Comparison of ENCODE assay signal across 8 cellular contexts in genomic region chr16:8869988-8870241, GRCh38. TPM values are rescaled to one million over a fixed set of nuclear protein-coding genes. Genes with fewer than 3 reads are reported as not detected.
A peak's percentile ranks its signal among the peaks of the same experiment; 100 is the strongest.
DNase-seq lines count a peak whose midpoint lies in the region; ATAC-seq and TF ChIP-seq lines count a peak whose summit lies in the region.
"Not testable (repeated sequence)": the region's sequence is repeated elsewhere in the genome, so short reads cannot be mapped to it uniquely, and the experiment has no call there.

No MANE protein-coding gene starts in this region.

- WGBS in HUES64 = 97% methylated on average over 10 of the region's 10 CpGs

- not testable (repeated sequence) for H3K27me3 Mint-ChIP-seq in CD14-positive monocyte (ENCODE audit: low read depth in 3 of 3); activated CD8-positive, alpha-beta T cell treated with anti-CD3 and anti-CD28 coated beads for 36 hours; activated naive CD8-positive, alpha-beta T cell treated with anti-CD3 and anti-CD28 coated beads, Interleukin-2, amount 10 ng/mL, durations not matched to agents 7 days and 5 days; natural killer cell treated with Interleukin-12 subunit alpha and Interleukin-12 subunit beta and Interleukin-15 and Interleukin-18, amount 100 ng/mL, for 72 hours; stimulated activated naive CD8-positive, alpha-beta T cell treated with anti-CD3 and anti-CD28 coated beads, Interleukin-15, amount 100 ng/mL, for 72 hours

- H3K27me3 ChIP-seq in HUES64 (ENCODE audit: insufficient read depth, low read length); Panc1 (ENCODE audit: control insufficient read depth, insufficient read depth, low read length); left ventricle myocardium inferior (ENCODE audit: low read depth): not testable (repeated sequence)

- H3K4me3 Mint-ChIP-seq in CD14-positive monocyte; activated CD8-positive, alpha-beta T cell treated with anti-CD3 and anti-CD28 coated beads for 36 hours: not testable (repeated sequence)
- H3K4me3 Mint-ChIP-seq in activated naive CD8-positive, alpha-beta T cell treated with anti-CD3 and anti-CD28 coated beads, Interleukin-2, amount 10 ng/mL, durations not matched to agents 7 days and 5 days = peak overlapping the region; percentile 96
- peak overlapping the region; percentile 95 for H3K4me3 Mint-ChIP-seq in natural killer cell treated with Interleukin-12 subunit alpha and Interleukin-12 subunit beta and Interleukin-15 and Interleukin-18, amount 100 ng/mL, for 72 hours
- peak overlapping the region; percentile 92 to 96 for H3K4me3 Mint-ChIP-seq in stimulated activated naive CD8-positive, alpha-beta T cell treated with anti-CD3 and anti-CD28 coated beads, Interleukin-15, amount 100 ng/mL, for 72 hours

- H3K9me3 Mint-ChIP-seq in CD14-positive monocyte; activated CD8-positive, alpha-beta T cell treated with anti-CD3 and anti-CD28 coated beads for 36 hours; activated naive CD8-positive, alpha-beta T cell treated with anti-CD3 and anti-CD28 coated beads, Interleukin-2, amount 10 ng/mL, durations not matched to agents 7 days and 5 days; natural killer cell treated with Interleukin-12 subunit alpha and Interleukin-12 subunit beta and Interleukin-15 and Interleukin-18, amount 100 ng/mL, for 72 hours; stimulated activated naive CD8-positive, alpha-beta T cell treated with anti-CD3 and anti-CD28 coated beads, Interleukin-15, amount 100 ng/mL, for 72 hours: not testable (repeated sequence)

- peak overlapping the region; percentile 44; the same call in 1 of the 2 replicates for H3K27ac ChIP-seq in HUES64 (ENCODE audit: low read depth, low read length)
- peak overlapping the region; percentile 92 for H3K27ac ChIP-seq in Panc1 (ENCODE audit: low read length)
- H3K27ac ChIP-seq in left ventricle myocardium inferior (replicated peaks) = peak overlapping the region; percentile 90

- DNase-seq in CD14-positive monocyte (ENCODE audit: low spot score); Panc1 (ENCODE audit: low read depth, low spot score); activated CD8-positive, alpha-beta T cell treated with anti-CD3 and anti-CD28 coated beads for 36 hours; activated naive CD8-positive, alpha-beta T cell treated with anti-CD3 and anti-CD28 coated beads, Interleukin-2, amount 10 ng/mL, durations not matched to agents 7 days and 5 days; left ventricle myocardium inferior; natural killer cell treated with Interleukin-12 subunit alpha and Interleukin-12 subunit beta and Interleukin-15 and Interleukin-18, amount 100 ng/mL, for 72 hours (ENCODE audit: low spot score); stimulated activated naive CD8-positive, alpha-beta T cell treated with anti-CD3 and anti-CD28 coated beads, Interleukin-15, amount 100 ng/mL, for 72 hours: not testable (repeated sequence)

- intact Hi-C loops in CD14-positive monocyte (cut with micrococcal nuclease) (loop anchor here (5.0 to 10.0 kb wide), 2 partner anchors 73 to 195 kb away; partner anchors contain the start of genes ABAT (in 1 of the 2), PMM2 (in 1 of the 2) and TMEM186 (in 1 of the 2)), Panc1 (cut with micrococcal nuclease; ENCODE audit: unreplicated experiment) (loop anchor here (10.0 kb wide), 2 partner anchors 265 to 295 kb away; no protein-coding TSS in a partner anchor)
- intact Hi-C loops in activated CD8-positive, alpha-beta T cell treated with anti-CD3 and anti-CD28 coated beads for 36 hours (cut with micrococcal nuclease); left ventricle myocardium inferior (cut with micrococcal nuclease): not testable (repeated sequence)

- in situ Hi-C loops in Panc1 (cut with HindIII; ENCODE audit: low pct_unique_long_range_greater_than_20kb, low sequenced_read_pairs) = not testable (repeated sequence)

- peak overlapping the region in 4 of 7 donors; percentile 48 to 83 (median 62) for H3K27ac Mint-ChIP-seq in CD14-positive monocyte
- peak overlapping the region; percentile 52 for H3K27ac Mint-ChIP-seq in activated CD8-positive, alpha-beta T cell treated with anti-CD3 and anti-CD28 coated beads for 36 hours
- peak overlapping the region; percentile 95 for H3K27ac Mint-ChIP-seq in activated naive CD8-positive, alpha-beta T cell treated with anti-CD3 and anti-CD28 coated beads, Interleukin-2, amount 10 ng/mL, durations not matched to agents 7 days and 5 days
- H3K27ac Mint-ChIP-seq in natural killer cell treated with Interleukin-12 subunit alpha and Interleukin-12 subunit beta and Interleukin-15 and Interleukin-18, amount 100 ng/mL, for 72 hours = peak overlapping the region in 1 of 2 donors; percentile 47
- peak overlapping the region; percentile 80 to 86 for H3K27ac Mint-ChIP-seq in stimulated activated naive CD8-positive, alpha-beta T cell treated with anti-CD3 and anti-CD28 coated beads, Interleukin-15, amount 100 ng/mL, for 72 hours

- H3K4me3 ChIP-seq in HUES64 (ENCODE audit: low read length); Panc1 (ENCODE audit: low read depth in 2 of 2, low read length in 2 of 2); left ventricle myocardium inferior: not testable (repeated sequence)

- not testable (repeated sequence) for BruUV-seq in Panc1 (replicated peaks; lab: Mats Ljungman, UMichigan)

- TF ChIP-seq CTCF in CD14-positive monocyte (IDR thresholded peaks at IDR 0.05); Panc1 (IDR thresholded peaks at IDR 0.05); activated CD8-positive, alpha-beta T cell treated with anti-CD3 and anti-CD28 coated beads for 36 hours (IDR thresholded peaks at IDR 0.05); left ventricle myocardium inferior (IDR thresholded peaks at IDR 0.05; ENCODE audit: borderline replicate concordance): not testable (repeated sequence)

- not testable (repeated sequence) for H3K36me3 ChIP-seq in HUES64 (ENCODE audit: insufficient read depth, low read length); Panc1 (ENCODE audit: control insufficient read depth, insufficient read depth, low read length); left ventricle myocardium inferior

- H3K4me1 ChIP-seq in HUES64 (ENCODE audit: insufficient read depth, low read length) (peaks cover 17% of the 10 kb centered on the region), Panc1 (ENCODE audit: control insufficient read depth, insufficient read depth, low read length) (peaks cover 29% of the 10 kb centered on the region), left ventricle myocardium inferior (peaks cover 45% of the 10 kb centered on the region)

- peak overlapping the region; percentile 79; the same call in 1 of the 2 replicates for H3K9ac ChIP-seq in HUES64 (ENCODE audit: low read depth, low read length)

- not testable (repeated sequence) for H3K9me3 ChIP-seq in HUES64 (ENCODE audit: insufficient read depth, low read depth, low read length); Panc1 (ENCODE audit: control insufficient read depth, insufficient read depth, low read depth, low read length); left ventricle myocardium inferior (replicated peaks)

- POLR2A ChIA-PET in Panc1 (lab: Charles Lee) = not testable (repeated sequence)
- POLR2A ChIA-PET in activated CD8-positive, alpha-beta T cell treated with anti-CD3 and anti-CD28 coated beads for 36 hours (lab: Charles Lee) = interaction anchor here (0.7 to 9.2 kb wide), 2 partner anchors 17 to 28 kb away, joined by 3 to 99 read pairs; no protein-coding TSS in a partner anchor
- POLR2A ChIA-PET in activated naive CD8-positive, alpha-beta T cell treated with anti-CD3 and anti-CD28 coated beads, Interleukin-2, amount 10 ng/mL, durations not matched to agents 7 days and 5 days (lab: Charles Lee) = interaction anchor here (0.5 to 3.5 kb wide), 4 partner anchors 10 to 238 kb away, joined by 3 to 44 read pairs (median 33); partner anchors contain the start of genes HAPSTR1 and LITAFD

- not testable (repeated sequence) for ATAC-seq in Panc1; activated CD8-positive, alpha-beta T cell treated with anti-CD3 and anti-CD28 coated beads for 36 hours; activated naive CD8-positive, alpha-beta T cell treated with anti-CD3 and anti-CD28 coated beads, Interleukin-2, amount 10 ng/mL, durations not matched to agents 7 days and 5 days (ENCODE audit: low read depth); natural killer cell treated with Interleukin-12 subunit alpha and Interleukin-12 subunit beta and Interleukin-15 and Interleukin-18, amount 100 ng/mL, for 72 hours; stimulated activated naive CD8-positive, alpha-beta T cell treated with anti-CD3 and anti-CD28 coated beads, Interleukin-15, amount 100 ng/mL, for 72 hours

- H3K36me3 Mint-ChIP-seq in CD14-positive monocyte; natural killer cell treated with Interleukin-12 subunit alpha and Interleukin-12 subunit beta and Interleukin-15 and Interleukin-18, amount 100 ng/mL, for 72 hours: not testable (repeated sequence)
- peaks cover 16% of the 10 kb centered on the region for H3K36me3 Mint-ChIP-seq in activated CD8-positive, alpha-beta T cell treated with anti-CD3 and anti-CD28 coated beads for 36 hours (ENCODE audit: low read depth)
- peaks cover 13% of the 10 kb centered on the region for H3K36me3 Mint-ChIP-seq in activated naive CD8-positive, alpha-beta T cell treated with anti-CD3 and anti-CD28 coated beads, Interleukin-2, amount 10 ng/mL, durations not matched to agents 7 days and 5 days

- H3K4me1 Mint-ChIP-seq in CD14-positive monocyte = peaks cover 48% of the 10 kb centered on the region
- peaks cover 43% of the 10 kb centered on the region for H3K4me1 Mint-ChIP-seq in activated CD8-positive, alpha-beta T cell treated with anti-CD3 and anti-CD28 coated beads for 36 hours (ENCODE audit: low read depth)
- H3K4me1 Mint-ChIP-seq in activated naive CD8-positive, alpha-beta T cell treated with anti-CD3 and anti-CD28 coated beads, Interleukin-2, amount 10 ng/mL, durations not matched to agents 7 days and 5 days = peaks cover 40% of the 10 kb centered on the region
- peaks cover 38 to 44% of the 10 kb centered on the region in 2 donors for H3K4me1 Mint-ChIP-seq in natural killer cell treated with Interleukin-12 subunit alpha and Interleukin-12 subunit beta and Interleukin-15 and Interleukin-18, amount 100 ng/mL, for 72 hours (ENCODE audit: low read depth in 2 of 2)
- peaks cover 54% of the 10 kb centered on the region for H3K4me1 Mint-ChIP-seq in stimulated activated naive CD8-positive, alpha-beta T cell treated with anti-CD3 and anti-CD28 coated beads, Interleukin-15, amount 100 ng/mL, for 72 hours

- CTCF ChIA-PET in Panc1 (lab: Charles Lee) = interaction anchor here (0.6 kb wide), 1 partner anchor 10 kb away, joined by 3 read pairs; no protein-coding TSS in a partner anchor
- CTCF ChIA-PET in activated CD8-positive, alpha-beta T cell treated with anti-CD3 and anti-CD28 coated beads for 36 hours (lab: Charles Lee) = interaction anchor here (1.2 to 5.0 kb wide), 4 partner anchors 10 to 269 kb away, joined by 3 to 54 read pairs (median 7); partner anchors contain the start of gene LITAFD

RNA-seq across cellular contexts. Expression of gene CARHSP1, which starts 1.1 kb away (rescaled TPM):
- polyA plus RNA-seq in CD14-positive monocyte = 10 to 100 TPM; 52.0 to 60.3 TPM
- polyA plus RNA-seq in HUES64 (2013, experiment 1 of 2) = 157 TPM
- 179 TPM for polyA plus RNA-seq in HUES64 (2013, experiment 2 of 2)
- 158 TPM for total RNA-seq in Panc1 (2021; ENCODE audit: unreplicated experiment)
- polyA plus RNA-seq in Panc1 (2012; ENCODE audit: insufficient read length) = 262 TPM
- total RNA-seq in activated CD8-positive, alpha-beta T cell treated with anti-CD3 and anti-CD28 coated beads for 36 hours = 10 to 100 TPM; 63.9 to 72.6 TPM
- total RNA-seq in activated naive CD8-positive, alpha-beta T cell treated with anti-CD3 and anti-CD28 coated beads, Interleukin-2, amount 10 ng/mL, durations not matched to agents 7 days and 5 days = 100 to 1,000 TPM; 157 to 173 TPM
- 23.9 TPM for total RNA-seq in left ventricle myocardium inferior
- 10 to 100 TPM; 66.5 to 70.7 TPM for total RNA-seq in natural killer cell treated with Interleukin-12 subunit alpha and Interleukin-12 subunit beta and Interleukin-15 and Interleukin-18, amount 100 ng/mL, for 72 hours

RNA-seq across cellular contexts. Expression of gene LITAFD, which starts 12.2 kb away (rescaled TPM):
- not detected for polyA plus RNA-seq in CD14-positive monocyte
- polyA plus RNA-seq in HUES64 (2013, experiment 1 of 2) = not detected
- not detected for polyA plus RNA-seq in HUES64 (2013, experiment 2 of 2)
- total RNA-seq in Panc1 (2021; ENCODE audit: unreplicated experiment) (not detected), left ventricle myocardium inferior (not detected)
- not detected for polyA plus RNA-seq in Panc1 (2012; ENCODE audit: insufficient read length)
- not detected for total RNA-seq in activated CD8-positive, alpha-beta T cell treated with anti-CD3 and anti-CD28 coated beads for 36 hours
- total RNA-seq in activated naive CD8-positive, alpha-beta T cell treated with anti-CD3 and anti-CD28 coated beads, Interleukin-2, amount 10 ng/mL, durations not matched to agents 7 days and 5 days = not detected
- total RNA-seq in natural killer cell treated with Interleukin-12 subunit alpha and Interleukin-12 subunit beta and Interleukin-15 and Interleukin-18, amount 100 ng/mL, for 72 hours = not detected
